ENCODE assay signal across 10 cellular contexts in genomic region chr2:172084484-172084733, GRCh38. TPM values are rescaled to one million over a fixed set of nuclear protein-coding genes. Genes with fewer than 3 reads are reported as not detected.
DNase-seq lines count a peak whose midpoint lies in the region; ATAC-seq and TF ChIP-seq lines count a peak whose summit lies in the region.
"Had no signal": no experiment of that assay in that cellular context is flagged by ENCODE, and none has a peak within 500 bp of the region (broad histone marks: within the 10 kb centered on the region; RNA-seq: fewer than 3 reads in every experiment).

No MANE protein-coding gene starts in this region.

- peak overlapping the region; percentile 27 for H3K4me3 ChIP-seq in endodermal cell (ENCODE audit: low read length)
- H3K4me3 ChIP-seq in skin epidermis, result peak overlapping the region; percentile 29 to 49 (median 44)

- peaks cover 100% of the 10 kb centered on the region for H3K27me3 ChIP-seq in endodermal cell (ENCODE audit: control insufficient read depth, insufficient read depth, low read length, poor library complexity, severe bottlenecking)

- peaks cover 82% of the 10 kb centered on the region for H3K27me3 Mint-ChIP-seq in activated CD4-positive, alpha-beta T cell treated with anti-CD3 and anti-CD28 coated beads for 36 hours
- H3K27me3 Mint-ChIP-seq in endodermal cell (ENCODE audit: insufficient read depth), result peaks cover 100% of the 10 kb centered on the region

- H3K36me3 Mint-ChIP-seq in activated CD4-positive, alpha-beta T cell treated with anti-CD3 and anti-CD28 coated beads for 36 hours (ENCODE audit: low read depth), result peaks cover 2% of the 10 kb centered on the region
- no peaks in the 10 kb centered on the region for H3K36me3 Mint-ChIP-seq in endodermal cell (ENCODE audit: low read depth)

- intact Hi-C loops in activated CD4-positive, alpha-beta T cell treated with anti-CD3 and anti-CD28 coated beads for 36 hours (cut with DNase I, micrococcal nuclease), result loop anchor here in 1 of 2 experiments (1.0 to 10.0 kb wide), 2 partner anchors 9 to 1370 kb away; partner anchors contain the start of gene SP5

- H3K27ac ChIP-seq in endodermal cell (ENCODE audit: low read depth, low read length) (no peak overlapping the region), skin epidermis (peak overlapping the region in 2 of 21 experiments; percentile 35 to 68)

- no peaks in the 10 kb centered on the region for H3K36me3 ChIP-seq in endodermal cell (ENCODE audit: control insufficient read depth, insufficient read depth, low read length)

- TF ChIP-seq CTCF in endodermal cell (conservative IDR thresholded peaks at IDR 0.05), result no peak

- no peak for ATAC-seq in activated CD4-positive, alpha-beta T cell treated with anti-CD3 and anti-CD28 coated beads for 36 hours

- CTCF ChIA-PET in activated CD4-positive, alpha-beta T cell treated with anti-CD3 and anti-CD28 coated beads for 36 hours (lab: Charles Lee), result interaction anchor here (7.2 kb wide), 1 partner anchor 18 kb away, joined by 93 read pairs; the partner anchor contains the start of gene DLX2

- no peaks in the 10 kb centered on the region for H3K9me3 ChIP-seq in endodermal cell (ENCODE audit: control insufficient read depth, low read length)

- 0 to 1% methylated on average over 3 to 15 of the region's 15 CpGs for WGBS in endodermal cell (ENCODE audit: insufficient coverage in 1 of 2, insufficient read length in 1 of 2), 2 experiments

- POLR2A ChIA-PET in activated CD4-positive, alpha-beta T cell treated with anti-CD3 and anti-CD28 coated beads for 36 hours (lab: Charles Lee), result no interaction called here

- no peaks in the 10 kb centered on the region for H3K9me3 Mint-ChIP-seq in activated CD4-positive, alpha-beta T cell treated with anti-CD3 and anti-CD28 coated beads for 36 hours (ENCODE audit: low read depth)
- H3K9me3 Mint-ChIP-seq in endodermal cell, result no peaks in the 10 kb centered on the region

- peaks cover 11% of the 10 kb centered on the region for H3K4me1 ChIP-seq in endodermal cell (ENCODE audit: control insufficient read depth, insufficient read depth, low read length)

- no peak overlapping the region for H3K27ac Mint-ChIP-seq in activated CD4-positive, alpha-beta T cell treated with anti-CD3 and anti-CD28 coated beads for 36 hours
- H3K27ac Mint-ChIP-seq in endodermal cell, result no peak overlapping the region

- no peak for DNase-seq in activated CD4-positive, alpha-beta T cell treated with anti-CD3 and anti-CD28 coated beads for 36 hours
- no peak for DNase-seq in activated CD4-positive, alpha-beta T cell treated with anti-CD3 and anti-CD28 coated beads for 48 hours
- DNase-seq in NCI-H1092 (lab: John Stamatoyannopoulos, UW), result peak; percentile 61
- no peak for DNase-seq in endodermal cell
- no peak for DNase-seq in D341Med (ENCODE audit: low spot score)
- DNase-seq in NCI-H128 (lab: John Stamatoyannopoulos, UW; ENCODE audit: unreplicated experiment), result no peak
- no peak for DNase-seq in hypothalamus (lab: John Stamatoyannopoulos, UW)

- peak overlapping the region; percentile 73 for H3K4me3 Mint-ChIP-seq in activated CD4-positive, alpha-beta T cell treated with anti-CD3 and anti-CD28 coated beads for 36 hours
- H3K4me3 Mint-ChIP-seq in endodermal cell, result peak overlapping the region; percentile 53

- H3K4me1 Mint-ChIP-seq in activated CD4-positive, alpha-beta T cell treated with anti-CD3 and anti-CD28 coated beads for 36 hours, result peaks cover 55% of the 10 kb centered on the region
- peaks cover 56% of the 10 kb centered on the region for H3K4me1 Mint-ChIP-seq in endodermal cell

- H3K9ac ChIP-seq in endodermal cell (ENCODE audit: extremely low read depth, low read length, poor library complexity, severe bottlenecking), result no peak overlapping the region

RNA-seq across cellular contexts. Expression of gene DLX1, which starts 0.9 kb away (rescaled TPM):
- not detected for total RNA-seq in activated CD4-positive, alpha-beta T cell treated with anti-CD3 and anti-CD28 coated beads for 36 hours
- total RNA-seq in endodermal cell, result not detected
- polyA plus RNA-seq in endodermal cell (2013, experiment 1 of 2), result 10.5 TPM
- polyA plus RNA-seq in endodermal cell (2013, experiment 2 of 2), result 14.9 TPM
- total RNA-seq: bronchial epithelial cell had no signal

RNA-seq across cellular contexts. Expression of gene DLX2, which starts 18.3 kb away (rescaled TPM):
- total RNA-seq in activated CD4-positive, alpha-beta T cell treated with anti-CD3 and anti-CD28 coated beads for 36 hours, result not detected
- total RNA-seq in endodermal cell, result under 1 TPM in 1 of 2 donors, not detected in 1; 0.13 TPM
- 8.9 TPM for polyA plus RNA-seq in endodermal cell (2013, experiment 1 of 2)
- 11.6 TPM for polyA plus RNA-seq in endodermal cell (2013, experiment 2 of 2)
- total RNA-seq: bronchial epithelial cell, urinary bladder had no signal
